In the genomic region with DNA sequence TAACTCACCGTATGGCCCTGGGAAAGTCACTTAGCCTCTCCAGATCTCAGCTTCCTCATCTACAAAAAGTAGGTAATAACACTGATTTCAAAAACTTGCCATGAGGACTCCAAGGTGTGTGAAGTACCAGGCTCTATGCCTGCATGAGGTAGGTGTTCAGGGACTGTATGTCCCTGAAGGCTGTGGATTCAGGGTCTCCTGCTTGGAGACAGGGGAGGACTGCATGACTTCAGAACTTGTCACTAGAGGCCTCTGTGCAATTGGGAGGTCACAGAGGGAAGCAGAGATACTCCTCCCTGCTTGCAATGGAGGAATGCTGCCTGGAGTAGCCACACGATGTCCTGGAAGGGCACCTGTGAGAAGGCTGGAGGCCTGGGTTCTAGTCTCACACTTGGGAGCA, we compare ENCODE assay signal across 16 cellular contexts. TPM values are rescaled to one million over a fixed set of nuclear protein-coding genes. Genes with fewer than 3 reads are reported as not detected.
DNase-seq lines count a peak whose midpoint lies in the region; ATAC-seq, FAIRE-seq and TF ChIP-seq lines count a peak whose summit lies in the region.
"Had no signal": no experiment of that assay in that cellular context is flagged by ENCODE, and none has a peak within 500 bp of the region (broad histone marks: within the 10 kb centered on the region; RNA-seq: fewer than 3 reads in every experiment).

No MANE protein-coding gene starts in this region.

- CTCF ChIA-PET in SK-N-SH (lab: Yijun Ruan, JAX) (interaction anchor here (0.9 to 4.2 kb wide), 7 partner anchors 9 to 65 kb away, joined by 3 to 24 read pairs (median 9); no protein-coding TSS in a partner anchor), H1 (lab: Charles Lee; ENCODE audit: partially characterized antibody) (interaction anchor here (0.9 to 15.3 kb wide), 13 partner anchors 8 to 246 kb away, joined by 3 to 372 read pairs (median 5); no protein-coding TSS in a partner anchor)

- no peaks in the 10 kb centered on the region; the same call in 1 of the 2 replicates for H3K23me2 ChIP-seq in H1 (ENCODE audit: low read depth, low read length)

- no peak for TF ChIP-seq EP300 in SK-N-SH (IDR thresholded peaks at IDR 0.05; ENCODE audit: borderline replicate concordance in 1 of 2, low read depth in 1 of 2, low read length in 1 of 2)
- TF ChIP-seq EP300 in H1 (IDR thresholded peaks at IDR 0.05; ENCODE audit: borderline replicate concordance in 1 of 2, low read depth in 2 of 2, low read length in 2 of 2) = no peak

- TF ChIP-seq CTCF in SK-N-SH (IDR thresholded peaks at IDR 0.05) (no peak), H1 (IDR thresholded peaks at IDR 0.05; ENCODE audit: control extremely low read depth in 1 of 3, insufficient read depth in 1 of 3, low read depth in 1 of 3, low read length in 3 of 3) (no peak), nephron (IDR thresholded peaks at IDR 0.05; ENCODE audit: unreplicated experiment in 3 of 3) (no peak), tibial artery (IDR thresholded peaks at IDR 0.05) (no peak)

- no peak overlapping the region for H4K8ac ChIP-seq in H1 (ENCODE audit: extremely low read depth, insufficient read depth, low read length)

- H2BK5ac ChIP-seq in H1 (ENCODE audit: low read depth, low read length) = 0 out of 2 replicates have a peak overlapping the region, but pooled peaks have one; percentile 1

- no peaks in the 10 kb centered on the region for H3K9me3 Mint-ChIP-seq in nephron

- peak overlapping the region; percentile 90 to 97 (median 95) for H3K27ac Mint-ChIP-seq in nephron

- H3K23ac ChIP-seq in H1 (ENCODE audit: insufficient read length) = no peak overlapping the region

- H3K36me3 ChIP-seq in SK-N-SH (replicated peaks in 1 of 2; ENCODE audit: control insufficient read depth in 1 of 2, insufficient read depth in 2 of 2, low read length in 1 of 2) = peaks cover 4 to 8% of the 10 kb centered on the region in 2 experiments
- H3K36me3 ChIP-seq in H1 (ENCODE audit: control insufficient read depth in 2 of 4, insufficient read depth in 4 of 4, low read length in 3 of 4) = no peaks in the 10 kb centered on the region
- H3K36me3 ChIP-seq in tibial artery = peaks cover 17 to 33% (median 29%) of the 10 kb centered on the region in 3 donors
- H3K36me3 ChIP-seq in SJCRH30 = no peaks in the 10 kb centered on the region

- H3K14ac ChIP-seq in H1 (ENCODE audit: insufficient read length) = no peak overlapping the region

- H2BK12ac ChIP-seq in H1 (ENCODE audit: low read depth, low read length) = no peak overlapping the region

- peak overlapping the region; percentile 65; the same call in 1 of the 2 replicates for H2BK15ac ChIP-seq in H1 (ENCODE audit: low read length)

- H2AK5ac ChIP-seq in H1 (ENCODE audit: low read depth, low read length) = no peak overlapping the region

- H3K9ac ChIP-seq in SK-N-SH (no peak overlapping the region; the same call in 1 of the 2 replicates), H1 (replicated peaks in 1 of 4; ENCODE audit: extremely low read depth in 1 of 4, low read depth in 3 of 4, low read length in 3 of 4) (no peak overlapping the region)

- peak overlapping the region; percentile 67 to 96 for H3K4me3 ChIP-seq in SK-N-SH (ENCODE audit: low read depth in 2 of 2, low read length in 1 of 2)
- H3K4me3 ChIP-seq in H1 (ENCODE audit: extremely low read depth in 1 of 4, insufficient read depth in 2 of 4, low read depth in 3 of 4, low read length in 4 of 4) = no peak overlapping the region
- peak overlapping the region; percentile 71 to 73 for H3K4me3 ChIP-seq in tibial artery
- no peak overlapping the region for H3K4me3 ChIP-seq in SJCRH30

- TF ChIP-seq POLR2A in H1 (IDR thresholded peaks at IDR 0.05; ENCODE audit: control extremely low read depth in 1 of 2, low read depth in 2 of 2, low read length in 2 of 2) = no peak

- DNase-seq in SK-N-SH = no peak
- no peak for DNase-seq in H1 (ENCODE audit: low read depth in 1 of 2, low spot score in 2 of 2)
- no peak for DNase-seq in tibial artery
- DNase-seq in SJCRH30 = no peak
- no peak for DNase-seq in NCI-H2196 (lab: John Stamatoyannopoulos, UW; ENCODE audit: unreplicated experiment)
- DNase-seq in NCI-H345 (lab: John Stamatoyannopoulos, UW) = no peak
- DNase-seq: DMS79 treated with DMSO at 0.1 percent for 48 hours had no signal

- H4K20me1 ChIP-seq in SK-N-SH (ENCODE audit: insufficient read depth) (peaks cover 34% of the 10 kb centered on the region), H1 (replicated peaks in 1 of 2; ENCODE audit: control insufficient read depth in 1 of 2, insufficient read depth in 2 of 2, low read length in 2 of 2) (no peaks in the 10 kb centered on the region)

- no peak overlapping the region for H4K5ac ChIP-seq in H1 (ENCODE audit: insufficient read length, low read depth, low read length)

- peaks cover 12% of the 10 kb centered on the region for H3K36me3 Mint-ChIP-seq in nephron (ENCODE audit: low read depth)

- no peak overlapping the region; the same call in 1 of the 2 replicates for H3K18ac ChIP-seq in H1 (ENCODE audit: extremely low read depth, low read length)

- H3K4me1 Mint-ChIP-seq in nephron = peaks cover 61% of the 10 kb centered on the region

- TF ChIP-seq RAD21 in SK-N-SH (IDR thresholded peaks at IDR 0.05; ENCODE audit: low read length) (no peak), H1 (IDR thresholded peaks at IDR 0.05 in 1 of 2, conservative IDR thresholded peaks at IDR 0.05 in 1 of 2; ENCODE audit: low read depth in 2 of 2, low read length in 2 of 2) (no peak)

- H3K27ac ChIP-seq in SK-N-SH (ENCODE audit: low read depth in 2 of 2, low read length in 1 of 2) (peak overlapping the region; percentile 94 to 98; a peak in 3 of 4 replicates), H1 (ENCODE audit: low read depth, low read length) (no peak overlapping the region), tibial artery (peak overlapping the region; percentile 89 to 98), SJCRH30 (no peak overlapping the region)
- H3K27ac ChIP-seq: 22Rv1, HL-60 had no signal

- H3K9me3 ChIP-seq in SK-N-SH (no peaks in the 10 kb centered on the region), H1 (ENCODE audit: insufficient read depth in 2 of 2, low read depth in 1 of 2, low read length in 1 of 2) (no peaks in the 10 kb centered on the region), tibial artery (no peaks in the 10 kb centered on the region), SJCRH30 (replicated peaks) (no peaks in the 10 kb centered on the region)

- no peak for FAIRE-seq in H1 (lab: Jason Lieb, UNC)
- FAIRE-seq: TTC549 had no signal

- WGBS in SK-N-SH (ENCODE audit: low lambda C conversion rate) = 18% methylated on average over 1 of the region's 2 CpGs
- 89% methylated on average over 2 of the region's 2 CpGs; no CpG with 5 or more reads in 1 of the 2 experiments for WGBS in H1 (ENCODE audit: extremely low coverage in 1 of 2, insufficient coverage in 1 of 2, insufficient read length in 1 of 2, insufficient replicate concordance in 2 of 2, low coverage in 1 of 2, low lambda C conversion rate in 2 of 2, missing lambda C conversion rate in 1 of 2), 2 experiments

- H3K4me1 ChIP-seq in SK-N-SH (ENCODE audit: control insufficient read depth in 1 of 2, insufficient read depth in 2 of 2, low read depth in 1 of 2, low read length in 1 of 2) (peaks cover 26 to 82% of the 10 kb centered on the region in 2 experiments), H1 (replicated peaks in 1 of 4; ENCODE audit: control insufficient read depth in 3 of 4, insufficient read depth in 4 of 4, low read length in 3 of 4) (peaks cover 6 to 24% (median 12%) of the 10 kb centered on the region in 4 experiments), tibial artery (peaks cover 0 to 81% (median 65%) of the 10 kb centered on the region in 4 donors), SJCRH30 (peaks cover 21% of the 10 kb centered on the region; the same call in 1 of the 2 replicates)

- no peak overlapping the region for H3K56ac ChIP-seq in H1 (replicated peaks; ENCODE audit: insufficient read length, low read depth, low read length)

- H4K91ac ChIP-seq in H1 (replicated peaks; ENCODE audit: insufficient read length, low read length) = peak overlapping the region; percentile 7

- peak overlapping the region; percentile 7 for H2BK120ac ChIP-seq in H1 (replicated peaks; ENCODE audit: low read depth, low read length)

- H3K79me2 ChIP-seq in SK-N-SH (ENCODE audit: insufficient read depth) = peaks cover 68% of the 10 kb centered on the region
- H3K79me2 ChIP-seq in H1 (ENCODE audit: control insufficient read depth in 1 of 2, insufficient read depth in 2 of 2, low read length in 2 of 2) = no peaks in the 10 kb centered on the region

- POLR2A ChIA-PET in SK-N-SH (lab: Yijun Ruan, JAX) = interaction anchor here (1.3 to 1.9 kb wide), 2 partner anchors 10 to 13 kb away, joined by 6 to 10 read pairs; no protein-coding TSS in a partner anchor
- POLR2A ChIA-PET in H1 (lab: Charles Lee; ENCODE audit: partially characterized antibody) = interaction anchor here (1.6 to 3.4 kb wide), 2 partner anchors 13 to 15 kb away, joined by 5 to 14 read pairs; no protein-coding TSS in a partner anchor

- peak overlapping the region; percentile 91 to 97 (median 95) for H3K4me3 Mint-ChIP-seq in nephron

- ATAC-seq in SK-N-SH treated with all-trans-retinoic acid at 6 μM for 48 hours = no peak
- ATAC-seq: Panc1 had no signal

- H3F3A ChIP-seq in SK-N-SH (replicated peaks; ENCODE audit: insufficient read depth) = peaks cover 35% of the 10 kb centered on the region

- no peaks in the 10 kb centered on the region for H3K9me2 ChIP-seq in SK-N-SH

- no peaks in the 10 kb centered on the region for H3K79me1 ChIP-seq in H1 (ENCODE audit: low read depth, low read length)

- no peaks in the 10 kb centered on the region for H3K27me3 ChIP-seq in SK-N-SH (ENCODE audit: insufficient read depth)
- no peaks in the 10 kb centered on the region; a peak in 2 of 7 replicates for H3K27me3 ChIP-seq in H1 (replicated peaks in 1 of 4; ENCODE audit: control insufficient read depth in 3 of 4, extremely low read depth in 1 of 4, insufficient read depth in 3 of 4, low read length in 3 of 4)
- H3K27me3 ChIP-seq in tibial artery = no peaks in the 10 kb centered on the region
- H3K27me3 ChIP-seq in SJCRH30 = no peaks in the 10 kb centered on the region

- H2AFZ ChIP-seq in SK-N-SH (ENCODE audit: low read depth) = no peak overlapping the region
- no peak overlapping the region for H2AFZ ChIP-seq in H1 (ENCODE audit: low read length)

- H2BK20ac ChIP-seq in H1 (ENCODE audit: low read length) = no peak overlapping the region

- H3K4ac ChIP-seq in H1 (replicated peaks; ENCODE audit: insufficient read length, low read depth, low read length) = no peak overlapping the region

- intact Hi-C loops in tibial artery (cut with DNase I; ENCODE audit: low total_unique reads) = no loop called here

- H3K4me2 ChIP-seq in SK-N-SH (peak overlapping the region; percentile 97), H1 (ENCODE audit: insufficient read depth in 1 of 2, low read depth in 2 of 2, low read length in 2 of 2) (peak overlapping the region in 1 of 2 experiments; percentile 73; a peak in 1 of 4 replicates)

- H3K27me3 Mint-ChIP-seq in nephron (ENCODE audit: low read depth) = peaks cover 4% of the 10 kb centered on the region

RNA-seq across cellular contexts. Expression of a gene that starts 2.2 kb away (rescaled TPM):
- polyA plus RNA-seq in SK-N-SH (2012; rRNA removed) (25.9 and 32.1 TPM in 2 replicates), H1 (2011; rRNA removed) (4.2 and 5.9 TPM in 2 replicates)
- 13.2 and 19.7 TPM in 2 replicates for polyA plus RNA-seq in SK-N-SH (2012; cell fraction: cytosol; rRNA removed)
- 57.0 and 58.5 TPM in 2 replicates for polyA plus RNA-seq in SK-N-SH (2012; cell fraction: nucleus; rRNA removed)
- total RNA-seq in H1 (2021; fragmentation: NEBNext Ultra II Directional; extraction: Animal tissue kit (Norgen Biotek cat#: 25700)) = 13.7 and 15.9 TPM in 2 replicates
- 3.6 TPM for polyA plus RNA-seq in H1 (2011; cell fraction: cytosol; rRNA removed)
- 12.1 TPM for polyA plus RNA-seq in H1 (2011; cell fraction: nucleus; rRNA removed)
- polyA plus RNA-seq in H1 (2012, experiment 1 of 2) = 4.0 to 5.6 TPM (median 5.0 TPM) in 4 replicates
- polyA plus RNA-seq in H1 (2012, experiment 2 of 2) = 3.9 TPM
- polyA plus RNA-seq in H1 (2013, experiment 1 of 2) = 14.2 TPM
- 15.0 TPM for polyA plus RNA-seq in H1 (2013, experiment 2 of 2)
- 15.1 and 15.7 TPM in 2 replicates for polyA minus RNA-seq in H1 (2011; rRNA and poly(A)+ RNA removed)
- 6.9 TPM for polyA minus RNA-seq in H1 (2011; cell fraction: cytosol; rRNA and poly(A)+ RNA removed)
- 21.7 TPM for polyA minus RNA-seq in H1 (2011; cell fraction: nucleus; rRNA and poly(A)+ RNA removed)
- total RNA-seq in SJCRH30 (2014; rRNA removed; shearing (Covaris generic)) = 4.7 and 7.2 TPM in 2 replicates

RNA-seq across cellular contexts. Expression of a gene that starts 13.1 kb away (rescaled TPM):
- polyA plus RNA-seq in SK-N-SH (2012; rRNA removed) (0.23 and 0.26 TPM in 2 replicates), H1 (2011; rRNA removed) (0.06 TPM in 1 of 2 replicates, not detected in the other)
- 0.19 and 0.26 TPM in 2 replicates for polyA plus RNA-seq in SK-N-SH (2012; cell fraction: cytosol; rRNA removed)
- 0.25 and 0.39 TPM in 2 replicates for polyA plus RNA-seq in SK-N-SH (2012; cell fraction: nucleus; rRNA removed)
- total RNA-seq in H1 (2021; fragmentation: NEBNext Ultra II Directional; extraction: Animal tissue kit (Norgen Biotek cat#: 25700)) = not detected in 2 replicates
- not detected for polyA plus RNA-seq in H1 (2011; cell fraction: cytosol; rRNA removed)
- not detected for polyA plus RNA-seq in H1 (2011; cell fraction: nucleus; rRNA removed)
- not detected in 4 replicates for polyA plus RNA-seq in H1 (2012, experiment 1 of 2)
- polyA plus RNA-seq in H1 (2012, experiment 2 of 2) = 0.13 TPM
- 0.06 TPM for polyA plus RNA-seq in H1 (2013, experiment 1 of 2)
- polyA plus RNA-seq in H1 (2013, experiment 2 of 2) = 0.04 TPM
- polyA minus RNA-seq in H1 (2011; rRNA and poly(A)+ RNA removed) = not detected in 2 replicates
- not detected for polyA minus RNA-seq in H1 (2011; cell fraction: cytosol; rRNA and poly(A)+ RNA removed)
- polyA minus RNA-seq in H1 (2011; cell fraction: nucleus; rRNA and poly(A)+ RNA removed) = not detected
- total RNA-seq in SJCRH30 (2014; rRNA removed; shearing (Covaris generic)) = not detected in 2 replicates
- total RNA-seq: MCF 10A, pulmonary artery endothelial cell had no signal

RNA-seq across cellular contexts. Expression of a gene that starts 36.4 kb away (rescaled TPM):
- polyA plus RNA-seq in SK-N-SH (2012; rRNA removed) (not detected in 2 replicates), H1 (2011; rRNA removed) (0.02 and 0.12 TPM in 2 replicates)
- not detected in 2 replicates for polyA plus RNA-seq in SK-N-SH (2012; cell fraction: cytosol; rRNA removed)
- polyA plus RNA-seq in SK-N-SH (2012; cell fraction: nucleus; rRNA removed) = 0.04 and 0.08 TPM in 2 replicates
- total RNA-seq in H1 (2021; fragmentation: NEBNext Ultra II Directional; extraction: Animal tissue kit (Norgen Biotek cat#: 25700)) = 0.07 TPM in 1 of 2 replicates, not detected in the other
- 0.04 TPM for polyA plus RNA-seq in H1 (2011; cell fraction: cytosol; rRNA removed)
- 0.58 TPM for polyA plus RNA-seq in H1 (2011; cell fraction: nucleus; rRNA removed)
- 0.09 to 0.13 TPM (median 0.11 TPM) in 3 of 4 replicates, not detected in the other for polyA plus RNA-seq in H1 (2012, experiment 1 of 2)
- polyA plus RNA-seq in H1 (2012, experiment 2 of 2) = not detected
- polyA plus RNA-seq in H1 (2013, experiment 1 of 2) = 0.06 TPM
- 0.06 TPM for polyA plus RNA-seq in H1 (2013, experiment 2 of 2)
- polyA minus RNA-seq in H1 (2011; rRNA and poly(A)+ RNA removed) = 0.41 TPM in 1 of 2 replicates, not detected in the other
- polyA minus RNA-seq in H1 (2011; cell fraction: cytosol; rRNA and poly(A)+ RNA removed) = not detected
- polyA minus RNA-seq in H1 (2011; cell fraction: nucleus; rRNA and poly(A)+ RNA removed) = not detected
- total RNA-seq in SJCRH30 (2014; rRNA removed; shearing (Covaris generic)) = not detected in 2 replicates
- total RNA-seq: kidney epithelial cell, MCF 10A, pulmonary artery endothelial cell had no signal

Comparison
In these comparisons a context has a peak if more than half of its experiments do, and no peak if none do; other contexts are left out.
1. H3K27ac ChIP-seq: peak in SK-N-SH (2 of 2) and tibial artery (2 of 2); none in H1 (single experiment) and SJCRH30 (single experiment).
2. H3K4me3 ChIP-seq: peak in SK-N-SH (2 of 2) and tibial artery (2 of 2); none in H1 (0 of 4) and SJCRH30 (single experiment).